In genomic region chr2:167843657-167844056, GRCh38 we compare ENCODE assay signal across 32 cellular contexts.
"Had no signal": no experiment of that assay in that cellular context is flagged by ENCODE, and none has a peak within 500 bp of the region (broad histone marks: within the 10 kb centered on the region; RNA-seq: fewer than 3 reads in every experiment).

No MANE protein-coding gene starts in this region.

- H3K4me1 ChIP-seq: adrenal gland, body of pancreas, foreskin keratinocyte, gastrocnemius medialis, heart left ventricle had no signal

- H3K9me3 ChIP-seq: adrenal gland, body of pancreas, gastrocnemius medialis had no signal

- H3K36me3 ChIP-seq: adrenal gland, gastrocnemius medialis, heart left ventricle had no signal

- H3K36me3 Mint-ChIP-seq: activated naive CD8-positive, alpha-beta T cell had no signal

- H3K4me1 Mint-ChIP-seq: activated T-helper 17 cell treated with anti-CD3 and anti-CD28 coated beads, Interleukin-2, amount 50 U/mL, for 72 hours; T-helper 17 cell had no signal

- H3K4me3 Mint-ChIP-seq: activated CD4-positive, alpha-beta memory T cell treated with anti-CD3 and anti-CD28 coated beads, Interleukin-2, amount 10 ng/mL, durations not matched to agents 7 days and 5 days; activated CD4-positive, alpha-beta T cell treated with anti-CD3 and anti-CD28 coated beads, Interleukin-2, amount 10 ng/mL, durations not matched to agents 7 days and 5 days; activated naive CD8-positive, alpha-beta T cell; activated naive CD8-positive, alpha-beta T cell treated with anti-CD3 and anti-CD28 coated beads, Interleukin-2, amount 50 U/mL, for 24 hours; activated T-cell treated with anti-CD3 and anti-CD28 coated beads, Interleukin-2, amount 50 U/mL, for 4 hours; activated T-helper 17 cell treated with anti-CD3 and anti-CD28 coated beads, Interleukin-2, amount 50 U/mL, for 72 hours; effector memory CD8-positive, alpha-beta T cell; T-helper 17 cell; T-helper 2 cell treated with Interferon-gamma antibody and Interleukin-4, amounts not matched to agents 5 μg/mL and 100 μg/mL, for 36 hours had no signal

- H3K9me3 Mint-ChIP-seq: activated CD4-positive, alpha-beta memory T cell treated with anti-CD3 and anti-CD28 coated beads, Interleukin-2, amount 10 ng/mL, durations not matched to agents 7 days and 5 days; activated CD4-positive, alpha-beta T cell treated with anti-CD3 and anti-CD28 coated beads, Interleukin-2, amount 10 ng/mL, durations not matched to agents 7 days and 5 days; activated naive CD8-positive, alpha-beta T cell treated with anti-CD3 and anti-CD28 coated beads, Interleukin-2, amount 50 U/mL, for 24 hours; activated T-cell treated with anti-CD3 and anti-CD28 coated beads, Interleukin-2, amount 50 U/mL, for 4 hours; effector memory CD8-positive, alpha-beta T cell; T-helper 2 cell treated with Interferon-gamma antibody and Interleukin-4, amounts not matched to agents 5 μg/mL and 100 μg/mL, for 36 hours had no signal

- H3K4me3 ChIP-seq: adrenal gland, body of pancreas, gastrocnemius medialis, heart left ventricle had no signal

- H3K27me3 ChIP-seq: adrenal gland, body of pancreas, gastrocnemius medialis, heart left ventricle had no signal

- DNase-seq: activated CD4-positive, alpha-beta memory T cell treated with anti-CD3 and anti-CD28 coated beads, Interleukin-2, amount 10 ng/mL, durations not matched to agents 7 days and 5 days; activated CD4-positive, alpha-beta T cell treated with anti-CD3 and anti-CD28 coated beads for 1 hour; activated CD4-positive, alpha-beta T cell treated with anti-CD3 and anti-CD28 coated beads for 4 hours; activated CD4-positive, alpha-beta T cell treated with anti-CD3 and anti-CD28 coated beads, Interleukin-2, amount 10 ng/mL, durations not matched to agents 7 days and 5 days; activated CD4-positive, alpha-beta T cell treated with anti-CD3 and anti-CD28 coated beads, Interleukin-2, amount 50 U/mL, for 4 hours; activated CD8-positive, alpha-beta memory T cell treated with anti-CD3 and anti-CD28 coated beads for 24 hours; activated effector memory CD4-positive, alpha-beta T cell treated with Interleukin-2 at 50 U/mL for 16 hours; activated gamma-delta T cell treated with Interleukin-2 at 50 U/mL for 16 hours; activated naive CD4-positive, alpha-beta T cell treated with anti-CD3 and anti-CD28 coated beads, Interleukin-2, amount 50 U/mL, for 16 hours; activated naive CD4-positive, alpha-beta T cell treated with Interleukin-2 at 50 U/mL for 16 hours; activated naive CD8-positive, alpha-beta T cell treated with anti-CD3 and anti-CD28 coated beads, Interleukin-2, amount 50 U/mL, for 24 hours; activated T-cell treated with anti-CD3 and anti-CD28 coated beads, Interleukin-2, amount 50 U/mL, for 4 hours; adrenal gland; amygdala; aorta; body of pancreas; caudate nucleus; cortex of kidney; dermis blood vessel endothelial cell; effector CD4-positive, alpha-beta T cell; effector memory CD8-positive, alpha-beta T cell; foreskin keratinocyte; gastrocnemius medialis; glutamatergic neuron; heart left ventricle; hypothalamus; T-helper 17 cell; T1000 had no signal

- ATAC-seq: activated naive CD8-positive, alpha-beta T cell treated with anti-CD3 and anti-CD28 coated beads, Interleukin-2, amount 50 U/mL, for 24 hours; activated T-cell treated with anti-CD3 and anti-CD28 coated beads, Interleukin-2, amount 50 U/mL, for 4 hours; activated T-helper 17 cell treated with anti-CD3 and anti-CD28 coated beads, Interleukin-2, amount 50 U/mL, for 72 hours; body of pancreas; effector memory CD8-positive, alpha-beta T cell; esophagus mucosa; gastrocnemius medialis; heart left ventricle; T-helper 17 cell had no signal

- H3K27ac ChIP-seq: adrenal gland, body of pancreas, foreskin keratinocyte, gastrocnemius medialis, heart left ventricle had no signal

- H3K27ac Mint-ChIP-seq: activated CD4-positive, alpha-beta memory T cell treated with anti-CD3 and anti-CD28 coated beads, Interleukin-2, amount 10 ng/mL, durations not matched to agents 7 days and 5 days; activated CD4-positive, alpha-beta T cell treated with anti-CD3 and anti-CD28 coated beads, Interleukin-2, amount 10 ng/mL, durations not matched to agents 7 days and 5 days; activated naive CD8-positive, alpha-beta T cell; activated naive CD8-positive, alpha-beta T cell treated with anti-CD3 and anti-CD28 coated beads, Interleukin-2, amount 50 U/mL, for 24 hours; activated T-helper 17 cell treated with anti-CD3 and anti-CD28 coated beads, Interleukin-2, amount 50 U/mL, for 72 hours; effector memory CD8-positive, alpha-beta T cell; T-helper 17 cell; T-helper 2 cell treated with Interferon-gamma antibody and Interleukin-4, amounts not matched to agents 5 μg/mL and 100 μg/mL, for 36 hours had no signal
